Comparison of ENCODE assay signal across 15 cellular contexts in genomic region chr18:22278798-22279197, GRCh38.
A peak's percentile ranks its signal among the peaks of the same experiment; 100 is the strongest.
DNase-seq lines count a peak whose midpoint lies in the region; ATAC-seq and TF ChIP-seq lines count a peak whose summit lies in the region.
"Had no signal": no experiment of that assay in that cellular context is flagged by ENCODE, and none has a peak within 500 bp of the region (broad histone marks: within the 10 kb centered on the region; RNA-seq: fewer than 3 reads in every experiment).

No MANE protein-coding gene starts in this region.

- no peaks in the 10 kb centered on the region for H3K4me1 Mint-ChIP-seq in activated T-cell treated with anti-CD3 and anti-CD28 coated beads, Interleukin-2, amount 50 U/mL, for 72 hours (ENCODE audit: low read depth)
- peaks cover 18 to 23% of the 10 kb centered on the region in 2 donors for H3K4me1 Mint-ChIP-seq in immature natural killer cell

- no peak overlapping the region for H3K4me3 Mint-ChIP-seq in activated T-cell treated with anti-CD3 and anti-CD28 coated beads, Interleukin-2, amount 50 U/mL, for 72 hours
- H3K4me3 Mint-ChIP-seq in immature natural killer cell: no peak overlapping the region
- H3K4me3 Mint-ChIP-seq: CD8-positive, alpha-beta T cell; H9 had no signal

- H3K27me3 ChIP-seq in right cardiac atrium (ENCODE audit: control insufficient read depth, insufficient read depth): no peaks in the 10 kb centered on the region

- H3K36me3 Mint-ChIP-seq in activated T-cell treated with anti-CD3 and anti-CD28 coated beads, Interleukin-2, amount 50 U/mL, for 72 hours (ENCODE audit: insufficient read depth in 2 of 2): peaks cover 0 to 3% of the 10 kb centered on the region in 2 donors
- H3K36me3 Mint-ChIP-seq in immature natural killer cell: peaks cover 0 to 12% (median 0%) of the 10 kb centered on the region in 3 donors
- H3K36me3 Mint-ChIP-seq: CD8-positive, alpha-beta T cell had no signal

- peak; percentile 66 to 69 for ATAC-seq in activated T-cell treated with anti-CD3 and anti-CD28 coated beads, Interleukin-2, amount 50 U/mL, for 72 hours (replicated peaks in 1 of 2)
- ATAC-seq in right cardiac atrium: no peak
- no peak for ATAC-seq in left cardiac atrium
- no peak for ATAC-seq in mucosa of descending colon
- ATAC-seq: CD8-positive, alpha-beta T cell had no signal

- H3K9me3 Mint-ChIP-seq in activated T-cell treated with anti-CD3 and anti-CD28 coated beads, Interleukin-2, amount 50 U/mL, for 72 hours: peaks cover 3 to 4% of the 10 kb centered on the region in 2 donors
- H3K9me3 Mint-ChIP-seq in immature natural killer cell: no peaks in the 10 kb centered on the region
- H3K9me3 Mint-ChIP-seq: CD8-positive, alpha-beta T cell had no signal

- TF ChIP-seq CTCF in mucosa of descending colon (IDR thresholded peaks at IDR 0.05): no peak

- H3K9me3 ChIP-seq in right cardiac atrium (ENCODE audit: control insufficient read depth, low read length): no peaks in the 10 kb centered on the region
- H3K9me3 ChIP-seq in mucosa of descending colon: no peaks in the 10 kb centered on the region

- intact Hi-C loops in right cardiac atrium (cut with DNase I): loop anchor here in 2 of 4 donors (5.0 to 10.0 kb wide), 2 partner anchors 69 to 186 kb away; no protein-coding TSS in a partner anchor
- intact Hi-C loops in left cardiac atrium (cut with DNase I): loop anchor here (2.0 to 5.0 kb wide), 2 partner anchors 68 to 69 kb away; no protein-coding TSS in a partner anchor
- intact Hi-C loops in mucosa of descending colon (cut with DNase I, micrococcal nuclease): no loop called here

- H3K27me3 Mint-ChIP-seq in activated T-cell treated with anti-CD3 and anti-CD28 coated beads, Interleukin-2, amount 50 U/mL, for 72 hours (ENCODE audit: low read depth): no peaks in the 10 kb centered on the region
- H3K27me3 Mint-ChIP-seq in immature natural killer cell (ENCODE audit: low read depth in 3 of 3): peaks cover 4 to 8% (median 6%) of the 10 kb centered on the region in 3 donors

- H3K4me3 ChIP-seq in right cardiac atrium (ENCODE audit: low read length) (no peak overlapping the region), mucosa of descending colon (no peak overlapping the region)

- 96% methylated on average over 1 of the region's 1 CpG for WGBS in right cardiac atrium

- DNase-seq in activated T-cell treated with anti-CD3 and anti-CD28 coated beads, Interleukin-2, amount 50 U/mL, for 72 hours: no peak
- no peak for DNase-seq in activated T-cell treated with anti-CD3 and anti-CD28 coated beads, Interleukin-2, amount 50 U/mL, for 48 hours
- DNase-seq in right cardiac atrium: no peak
- DNase-seq in left cardiac atrium: no peak
- no peak for DNase-seq in immature natural killer cell
- DNase-seq in mucosa of descending colon: no peak
- no peak for DNase-seq in SKM-1 treated with dmso at 0.1 percent for 144 hours (lab: John Stamatoyannopoulos, UW; ENCODE audit: unreplicated experiment)
- no peak for DNase-seq in activated CD4-positive, alpha-beta T cell treated with anti-CD3 and anti-CD28 coated beads, Interleukin-2, amount 50 U/mL, for 1 hour
- DNase-seq: CD8-positive, alpha-beta T cell; COR-L47; DND-41; GDM1; GOT3; H9 had no signal

- H3K27ac ChIP-seq in right cardiac atrium (ENCODE audit: low read length): peak overlapping the region; percentile 97
- H3K27ac ChIP-seq: 22Rv1 had no signal

- H3K4me1 ChIP-seq in right cardiac atrium (ENCODE audit: control insufficient read depth, insufficient read depth, low read length) (peaks cover 5% of the 10 kb centered on the region), mucosa of descending colon (ENCODE audit: low read depth) (peaks cover 13% of the 10 kb centered on the region)

- no peaks in the 10 kb centered on the region for H3K36me3 ChIP-seq in mucosa of descending colon (ENCODE audit: low read depth)

- H3K27ac Mint-ChIP-seq in activated T-cell treated with anti-CD3 and anti-CD28 coated beads, Interleukin-2, amount 50 U/mL, for 72 hours: no peak overlapping the region
- H3K27ac Mint-ChIP-seq in immature natural killer cell: peak overlapping the region in 4 of 6 donors; percentile 29 to 97 (median 84)
- H3K27ac Mint-ChIP-seq: CD8-positive, alpha-beta T cell; H9 had no signal

Comparison
In these comparisons a context has a peak if more than half of its experiments do, and no peak if none do; other contexts are left out.
1. ATAC-seq: peak in activated T-cell treated with anti-CD3 and anti-CD28 coated beads, Interleukin-2, amount 50 U/mL, for 72 hours (2 of 2); none in right cardiac atrium (0 of 2), left cardiac atrium (0 of 2) and mucosa of descending colon (single experiment).
2. intact Hi-C loops: an anchor here in left cardiac atrium (2.0 to 5.0 kb wide); none called in mucosa of descending colon.